8 cellular contexts compared by ENCODE assay signal in genomic region chr16:56658476-56658875, GRCh38. TPM values are rescaled to one million over a fixed set of nuclear protein-coding genes. Genes with fewer than 3 reads are reported as not detected.
DNase-seq lines count a peak whose midpoint lies in the region; ATAC-seq and TF ChIP-seq lines count a peak whose summit lies in the region.

No MANE protein-coding gene starts in this region.

- no peak overlapping the region for H4K12ac ChIP-seq in trophoblast cell (ENCODE audit: low read depth, low read length)

- H4K91ac ChIP-seq in trophoblast cell (ENCODE audit: low read depth, low read length) = no peak overlapping the region

- no peak overlapping the region for H2BK120ac ChIP-seq in trophoblast cell (ENCODE audit: insufficient read depth, low read length, poor library complexity)

- H2BK12ac ChIP-seq in trophoblast cell (ENCODE audit: low read length) = no peak overlapping the region

- no peak overlapping the region for H3K14ac ChIP-seq in trophoblast cell (ENCODE audit: low read length)

- no peaks in the 10 kb centered on the region for H3K79me2 ChIP-seq in trophoblast cell (ENCODE audit: control insufficient read depth, insufficient read depth, low read length, poor library complexity)

- H3K9me3 ChIP-seq in ES-I3 (ENCODE audit: control insufficient read depth, insufficient read depth, low read length) (no peaks in the 10 kb centered on the region), esophagus muscularis mucosa (no peaks in the 10 kb centered on the region), trophoblast cell (ENCODE audit: insufficient read depth, low read depth, low read length) (peaks cover 2% of the 10 kb centered on the region)

- H3K4ac ChIP-seq in trophoblast cell (ENCODE audit: low read depth, low read length) = no peak overlapping the region

- H3K4me3 ChIP-seq in esophagus muscularis mucosa (peak overlapping the region; percentile 48 to 67 (median 52)), trophoblast cell (ENCODE audit: low read depth, low read length) (no peak overlapping the region)

- peaks cover 2% of the 10 kb centered on the region for H3K79me1 ChIP-seq in trophoblast cell (ENCODE audit: low read length)

- intact Hi-C loops in esophagus muscularis mucosa (cut with DNase I) = no loop called here

- no peak overlapping the region for H3K4me2 ChIP-seq in trophoblast cell (ENCODE audit: low read length)

- no peak overlapping the region for H3K18ac ChIP-seq in trophoblast cell (ENCODE audit: low read length)

- no peak for TF ChIP-seq CTCF in esophagus muscularis mucosa (IDR thresholded peaks at IDR 0.05)

- no peak overlapping the region for H4K8ac ChIP-seq in trophoblast cell (ENCODE audit: low read depth, low read length)

- no peak overlapping the region for H2AFZ ChIP-seq in trophoblast cell (ENCODE audit: insufficient read depth, low read length, poor library complexity)

- H2BK5ac ChIP-seq in trophoblast cell (ENCODE audit: low read depth, low read length, poor library complexity) = no peak overlapping the region

- peak overlapping the region; percentile 57; the same call in 1 of the 2 replicates for H3K9ac ChIP-seq in ES-I3 (ENCODE audit: low read depth, low read length)
- H3K9ac ChIP-seq in trophoblast cell (ENCODE audit: low read length) = no peak overlapping the region

- 32% methylated on average over 6 of the region's 6 CpGs for WGBS in esophagus muscularis mucosa
- no CpG with 5 or more reads among the region's 6 CpGs for WGBS in trophoblast cell (ENCODE audit: extremely low coverage, insufficient coverage, insufficient read length)

- DNase-seq in RPMI8226 (peak; percentile 68), esophagus muscularis mucosa (ENCODE audit: extremely low spot score) (no peak), trophoblast cell (no peak), NCI-H2227 treated with DMSO at 0.1 percent for 48 hours (lab: John Stamatoyannopoulos, UW) (no peak)
- DNase-seq in stimulated activated CD4-positive, alpha-beta T cell treated with anti-CD3 and anti-CD28 coated beads, Interleukin-15, amount 100 ng/mL, for 24 hours = no peak
- DNase-seq in activated CD4-positive, CD25-positive, alpha-beta regulatory T cell treated with anti-CD3 and anti-CD28 coated beads, Interleukin-2, amount 50 U/mL, for 72 hours = no peak

- no peak for ATAC-seq in GM21526 (IDR thresholded peaks at IDR 0.05; ENCODE audit: low FRiP score, unreplicated experiment)

- 0 out of 2 replicates have a peak, but pooled peaks cover 6% of the 10 kb centered on the region for H3K4me1 ChIP-seq in ES-I3 (ENCODE audit: insufficient read depth, low read length)
- H3K4me1 ChIP-seq in esophagus muscularis mucosa = peaks cover 22 to 29% (median 26%) of the 10 kb centered on the region in 4 donors
- peaks cover 8 to 12% of the 10 kb centered on the region in 2 experiments for H3K4me1 ChIP-seq in trophoblast cell (ENCODE audit: control insufficient read depth in 1 of 2, insufficient read depth in 2 of 2, low read length in 2 of 2)

- no peak overlapping the region for H2AK5ac ChIP-seq in trophoblast cell (ENCODE audit: low read length)

- no peaks in the 10 kb centered on the region for H3K36me3 ChIP-seq in ES-I3 (ENCODE audit: insufficient read depth, low read length)
- H3K36me3 ChIP-seq in esophagus muscularis mucosa = no peaks in the 10 kb centered on the region
- no peaks in the 10 kb centered on the region for H3K36me3 ChIP-seq in trophoblast cell (ENCODE audit: control insufficient read depth in 1 of 2, insufficient read depth in 2 of 2, low read length in 2 of 2)

- peak overlapping the region in 1 of 4 donors; percentile 10 for H3K27ac ChIP-seq in esophagus muscularis mucosa (replicated peaks in 1 of 4)
- no peak overlapping the region for H3K27ac ChIP-seq in trophoblast cell (ENCODE audit: low read depth, low read length)

- H3K27me3 ChIP-seq in esophagus muscularis mucosa = peaks cover 0 to 63% (median 29%) of the 10 kb centered on the region in 4 donors
- peaks cover 29% of the 10 kb centered on the region for H3K27me3 ChIP-seq in trophoblast cell (ENCODE audit: insufficient read depth, low read length)

- TF ChIP-seq EP300 in esophagus muscularis mucosa (IDR thresholded peaks at IDR 0.05) = no peak

- peak overlapping the region; percentile 55 for H3K23ac ChIP-seq in trophoblast cell (ENCODE audit: low read length)

- TF ChIP-seq POLR2A in esophagus muscularis mucosa (IDR thresholded peaks at IDR 0.05; ENCODE audit: low read depth) = no peak

RNA-seq across cellular contexts. Expression of gene MT1F, which starts 0.7 kb away (rescaled TPM):
- total RNA-seq in esophagus muscularis mucosa = 1 to 10 TPM; 2.1 to 7.1 (median 5.0) TPM
- 61.2 and 70.5 TPM in 2 replicates for polyA plus RNA-seq in trophoblast cell (2013)

RNA-seq across cellular contexts. Expression of gene MT1B, which starts 6.8 kb away (rescaled TPM):
- total RNA-seq in esophagus muscularis mucosa = not detected
- polyA plus RNA-seq in trophoblast cell (2013) = not detected in 2 replicates

RNA-seq across cellular contexts. Expression of gene MT1G, which starts 9.4 kb away (rescaled TPM):
- 10 to 100 TPM in 2 of 4 donors, 1 to 10 TPM in 1, not detected in 1; 4.9 to 59.0 (median 19.0) TPM for total RNA-seq in esophagus muscularis mucosa
- 176 and 215 TPM in 2 replicates for polyA plus RNA-seq in trophoblast cell (2013)

RNA-seq across cellular contexts. Expression of gene MT1H, which starts 11.1 kb away (rescaled TPM):
- total RNA-seq in esophagus muscularis mucosa = not detected
- 44.8 and 60.4 TPM in 2 replicates for polyA plus RNA-seq in trophoblast cell (2013)

RNA-seq across cellular contexts. Expression of gene MT1A, which starts 20.0 kb away (rescaled TPM):
- 100 to 1,000 TPM in 1 of 4 donors, 10 to 100 TPM in 1, 1 to 10 TPM in 1, not detected in 1; 1.7 to 371 (median 21.3) TPM for total RNA-seq in esophagus muscularis mucosa
- 0.33 and 0.39 TPM in 2 replicates for polyA plus RNA-seq in trophoblast cell (2013)
